In the genomic region with DNA sequence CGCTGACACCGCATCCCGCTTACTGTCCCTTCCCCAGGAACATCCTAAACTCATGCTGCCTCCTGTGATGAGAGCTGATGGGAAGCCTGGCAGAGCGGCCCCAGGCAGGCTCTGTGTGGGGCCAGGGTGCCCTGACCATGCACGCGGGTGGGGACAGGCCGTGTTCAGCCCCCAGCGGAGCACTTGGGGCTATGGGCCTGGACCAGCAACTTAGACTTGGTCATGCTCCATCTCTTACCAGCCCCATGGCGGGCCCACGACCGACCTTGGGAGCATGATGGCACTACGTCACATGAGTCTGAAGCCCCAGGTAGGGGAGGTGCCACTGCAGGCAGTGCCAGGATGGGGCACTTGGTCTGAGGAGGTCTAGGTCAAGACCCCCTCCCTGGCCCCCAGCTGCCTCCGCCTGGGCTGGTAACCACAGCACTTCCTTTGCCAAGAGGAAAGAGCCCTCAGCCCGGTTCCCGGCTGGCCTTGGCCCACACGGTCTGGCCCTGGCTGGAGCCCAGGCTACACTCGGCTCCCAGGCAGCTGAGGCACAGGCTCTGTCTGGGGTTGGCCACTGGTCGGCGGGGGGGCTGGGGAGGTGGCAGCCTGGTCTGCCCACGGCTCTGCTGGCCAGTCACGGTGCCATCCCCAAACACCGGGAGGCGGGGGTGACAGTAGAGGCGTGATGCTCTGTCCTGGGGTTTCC, we compare ENCODE assay signal across 11 cellular contexts. TPM values are rescaled to one million over a fixed set of nuclear protein-coding genes. Genes with fewer than 3 reads are reported as not detected.
DNase-seq lines count a peak whose midpoint lies in the region; ATAC-seq and TF ChIP-seq lines count a peak whose summit lies in the region.
"Had no signal": no experiment of that assay in that cellular context is flagged by ENCODE, and none has a peak within 500 bp of the region (broad histone marks: within the 10 kb centered on the region; RNA-seq: fewer than 3 reads in every experiment).

No MANE protein-coding gene starts in this region.

- H3K4me3 ChIP-seq in astrocyte of the spinal cord (ENCODE audit: low read depth, low read length): no peak overlapping the region
- no peak overlapping the region for H3K4me3 ChIP-seq in hepatocyte
- H3K4me3 ChIP-seq in sigmoid colon: no peak overlapping the region

- no peak for ATAC-seq in HG03139 (IDR thresholded peaks at IDR 0.05; ENCODE audit: unreplicated experiment)

- WGBS in hepatocyte (ENCODE audit: low lambda C conversion rate, missing lambda C conversion rate): 91% methylated on average over 17 of the region's 24 CpGs
- WGBS in sigmoid colon, 2 donors: 82 to 86% methylated on average over 24 of the region's 24 CpGs

- H3K4me1 ChIP-seq in hepatocyte (ENCODE audit: insufficient read depth): peaks cover 43% of the 10 kb centered on the region
- peaks cover 0 to 80% (median 72%) of the 10 kb centered on the region in 4 donors for H3K4me1 ChIP-seq in sigmoid colon

- TF ChIP-seq POLR2A in sigmoid colon (IDR thresholded peaks at IDR 0.05): no peak

- H2AFZ ChIP-seq in hepatocyte: no peak overlapping the region

- H4K20me1 ChIP-seq in hepatocyte (ENCODE audit: insufficient read depth, poor library complexity, severe bottlenecking): peaks cover 8% of the 10 kb centered on the region

- H3K27me3 ChIP-seq in hepatocyte: no peaks in the 10 kb centered on the region
- H3K27me3 ChIP-seq in sigmoid colon: no peaks in the 10 kb centered on the region

- TF ChIP-seq EP300 in sigmoid colon (IDR thresholded peaks at IDR 0.05): no peak

- H3K79me2 ChIP-seq in hepatocyte: peaks cover 56% of the 10 kb centered on the region

- in situ Hi-C loops in astrocyte of the spinal cord (cut with HindIII; ENCODE audit: low sequenced_read_pairs): no loop called here

- H3K27ac ChIP-seq in hepatocyte (peak overlapping the region; percentile 95), sigmoid colon (peak overlapping the region; percentile 76 to 99 (median 82))

- no peak overlapping the region for H3K4me2 ChIP-seq in hepatocyte

- H3K9me3 ChIP-seq in hepatocyte (ENCODE audit: low read depth) (no peaks in the 10 kb centered on the region), sigmoid colon (no peaks in the 10 kb centered on the region)

- no peak for TF ChIP-seq CTCF in astrocyte of the spinal cord (IDR thresholded peaks at IDR 0.05; ENCODE audit: low read depth, low read length)
- no peak for TF ChIP-seq CTCF in hepatocyte (IDR thresholded peaks at IDR 0.05; ENCODE audit: poor library complexity)
- TF ChIP-seq CTCF in sigmoid colon (IDR thresholded peaks at IDR 0.05): no peak

- intact Hi-C loops in sigmoid colon (cut with DNase I): loop anchor here (1.0 kb wide), 1 partner anchor 50 kb away; no protein-coding TSS in a partner anchor

- no peaks in the 10 kb centered on the region for H3K9me2 ChIP-seq in hepatocyte (replicated peaks; ENCODE audit: insufficient read depth)

- DNase-seq in C1 segment of cervical spinal cord (lab: John Stamatoyannopoulos, UW): peak in 13 of 14 donors; percentile 38 to 96 (median 78)
- DNase-seq in astrocyte of the spinal cord (ENCODE audit: low read depth, low spot score): peak; percentile 64
- no peak for DNase-seq in hepatocyte (ENCODE audit: low spot score)
- DNase-seq in sigmoid colon: no peak
- DNase-seq in HPDE6-E6E7 (ENCODE audit: extremely low spot score): no peak
- DNase-seq in cerebellar cortex (ENCODE audit: low spot score): no peak
- no peak for DNase-seq in activated gamma-delta T cell treated with Interleukin-2 at 50 U/mL for 16 hours
- DNase-seq: NCI-H2227 treated with DMSO at 0.1 percent for 48 hours; stimulated activated CD4-positive, alpha-beta T cell treated with anti-CD3 and anti-CD28 coated beads, Interleukin-4, amount 100 ng/mL, for 24 hours; T-helper 1 cell had no signal

- H3K36me3 ChIP-seq in hepatocyte (replicated peaks; ENCODE audit: insufficient read depth, low read depth) (no peaks in the 10 kb centered on the region), sigmoid colon (no peaks in the 10 kb centered on the region)

RNA-seq across cellular contexts. Expression of gene BAHCC1, which starts 25.7 kb away (rescaled TPM):
- total RNA-seq in hepatocyte: 6.6 and 8.6 TPM in 2 replicates
- 6.4 and 7.9 TPM in 2 replicates for polyA plus RNA-seq in hepatocyte
- total RNA-seq in sigmoid colon: 10 to 100 TPM in 1 of 4 donors, 1 to 10 TPM in 3; 3.8 to 18.6 (median 7.2) TPM
- 10 to 100 TPM in 1 of 3 donors, 1 to 10 TPM in 2; 1.8 to 12.9 (median 3.0) TPM for polyA plus RNA-seq in sigmoid colon

Comparison
In these comparisons a context has a peak if more than half of its experiments do, and no peak if none do; other contexts are left out.
1. DNase-seq: peak in C1 segment of cervical spinal cord (13 of 14) and astrocyte of the spinal cord (single experiment); none in hepatocyte (single experiment), sigmoid colon (single experiment), HPDE6-E6E7 (single experiment), cerebellar cortex (single experiment) and activated gamma-delta T cell treated with Interleukin-2 at 50 U/mL for 16 hours (single experiment).